In the genomic region with DNA sequence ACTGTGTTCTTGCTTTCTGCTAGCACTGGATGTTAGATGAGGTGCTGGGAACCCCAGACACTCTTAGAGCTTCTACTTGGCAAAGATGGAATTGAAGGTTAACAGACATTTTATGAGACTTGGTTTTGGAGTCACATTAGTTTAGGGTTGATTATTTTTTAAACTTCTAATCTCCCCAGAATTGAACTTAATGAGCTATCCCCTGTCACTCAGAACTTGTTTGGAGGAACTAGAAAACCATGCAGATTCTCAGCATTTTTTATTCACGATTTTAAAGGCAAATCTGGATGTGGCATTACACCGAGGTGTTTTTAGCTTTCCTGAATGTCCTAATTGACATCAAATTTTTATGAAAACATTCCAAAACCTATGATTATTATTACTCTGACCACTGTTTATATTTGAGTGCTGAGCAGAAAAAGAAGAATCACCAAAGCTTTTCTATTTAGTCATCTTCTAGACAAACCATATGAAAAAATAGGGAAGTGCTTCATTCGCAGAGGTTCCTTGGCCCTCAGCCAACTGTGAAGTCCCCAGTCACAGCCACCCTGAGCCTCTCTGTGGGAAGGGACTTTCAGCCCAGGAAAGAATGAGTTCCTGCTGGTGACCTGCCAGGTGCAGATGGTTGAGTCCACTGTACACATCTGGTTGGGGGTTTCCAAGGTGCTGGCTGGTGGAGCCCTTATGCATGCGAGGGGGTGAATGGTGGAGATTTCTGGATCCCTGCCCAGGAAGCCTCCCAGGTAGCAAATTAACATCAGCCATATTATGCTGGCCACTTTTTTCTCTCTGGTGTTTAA, we compare ENCODE assay signal across 9 cellular contexts.
DNase-seq lines count a peak whose midpoint lies in the region; ATAC-seq and TF ChIP-seq lines count a peak whose summit lies in the region.
"Had no signal": no experiment of that assay in that cellular context is flagged by ENCODE, and none has a peak within 500 bp of the region (broad histone marks: within the 10 kb centered on the region; RNA-seq: fewer than 3 reads in every experiment).

No MANE protein-coding gene starts in this region.

- H2BK5ac ChIP-seq in H9 (ENCODE audit: insufficient read length, low read length), result no peak overlapping the region

- no peak overlapping the region for H3K14ac ChIP-seq in H9 (ENCODE audit: insufficient read depth, low read length)

- no peak for TF ChIP-seq POLR2A in prostate gland (IDR thresholded peaks at IDR 0.05)

- H3K27ac ChIP-seq in colonic mucosa, result no peak overlapping the region
- no peak overlapping the region for H3K27ac ChIP-seq in H9 (ENCODE audit: insufficient read length, low read depth, low read length)
- no peak overlapping the region for H3K27ac ChIP-seq in prostate gland

- H4K91ac ChIP-seq in H9 (ENCODE audit: insufficient read length, low read depth, low read length), result no peak overlapping the region

- H3K4me2 ChIP-seq in H9 (ENCODE audit: insufficient read depth, insufficient read length, low read length), result no peak overlapping the region

- no peak overlapping the region for H2BK20ac ChIP-seq in H9 (ENCODE audit: low read depth, low read length, poor library complexity, severe bottlenecking)

- intact Hi-C loops in CD14-positive monocyte (cut with micrococcal nuclease), result no loop called here
- intact Hi-C loops in colonic mucosa (cut with DNase I), result no loop called here
- intact Hi-C loops in prostate gland (cut with DNase I), result no loop called here

- peaks cover under 1 to 3% (median 3%) of the 10 kb centered on the region in 3 donors for H3K27me3 Mint-ChIP-seq in CD14-positive monocyte (ENCODE audit: low read depth in 3 of 3)
- H3K27me3 Mint-ChIP-seq in H9 (ENCODE audit: low read depth), result no peaks in the 10 kb centered on the region; the same call in 1 of the 2 replicates

- H2AFZ ChIP-seq in H9 (ENCODE audit: low read length), result no peak overlapping the region

- H3K4ac ChIP-seq in H9 (ENCODE audit: low read depth, low read length), result no peak overlapping the region

- H2AK5ac ChIP-seq in H9 (ENCODE audit: insufficient read length, low read length), result no peak overlapping the region

- no peaks in the 10 kb centered on the region for H3K36me3 ChIP-seq in colonic mucosa
- H3K36me3 ChIP-seq in prostate gland, result no peaks in the 10 kb centered on the region

- no peaks in the 10 kb centered on the region for H3K36me3 Mint-ChIP-seq in CD14-positive monocyte
- peaks cover 0 to 6% (median 2%) of the 10 kb centered on the region in 3 experiments; a peak in 1 of 7 replicates for H3K36me3 Mint-ChIP-seq in H9 (ENCODE audit: insufficient read depth in 1 of 3, low read depth in 3 of 3)
- H3K36me3 Mint-ChIP-seq: activated naive CD4-positive, alpha-beta T cell treated with anti-CD3 and anti-CD28 coated beads, Interleukin-2, amount 50 U/mL, for 24 hours had no signal

- H3K27me3 ChIP-seq in colonic mucosa (no peaks in the 10 kb centered on the region), H9 (ENCODE audit: insufficient read depth, low read length) (no peaks in the 10 kb centered on the region), prostate gland (replicated peaks; ENCODE audit: insufficient read depth) (no peaks in the 10 kb centered on the region)

- DNase-seq in CD14-positive monocyte (ENCODE audit: low spot score), result peak; percentile 70
- peak; percentile 39 to 90 (median 66) for DNase-seq in NCI-H1417 (lab: John Stamatoyannopoulos, UW)
- DNase-seq in colonic mucosa, result peak; percentile 29
- no peak for DNase-seq in ACHN
- no peak for DNase-seq in H9
- no peak for DNase-seq in prostate gland (ENCODE audit: low spot score)

- H3K27ac Mint-ChIP-seq in CD14-positive monocyte (peak overlapping the region in 1 of 7 donors; percentile 11), H9 (no peak overlapping the region)
- H3K27ac Mint-ChIP-seq: activated naive CD4-positive, alpha-beta T cell treated with anti-CD3 and anti-CD28 coated beads, Interleukin-2, amount 50 U/mL, for 24 hours had no signal

- no peak overlapping the region for H3T11ph ChIP-seq in H9 (ENCODE audit: low read length)

- H3K4me3 ChIP-seq in colonic mucosa, result no peak overlapping the region
- no peak overlapping the region for H3K4me3 ChIP-seq in prostate gland

- H3K79me1 ChIP-seq in H9 (ENCODE audit: insufficient read depth, low read depth, low read length, poor library complexity, severe bottlenecking), result no peaks in the 10 kb centered on the region

- H3K4me1 ChIP-seq in colonic mucosa (no peaks in the 10 kb centered on the region), H9 (ENCODE audit: insufficient read depth, low read length) (peaks cover 6% of the 10 kb centered on the region; the same call in 1 of the 2 replicates), prostate gland (replicated peaks) (no peaks in the 10 kb centered on the region)

- H4K20me1 ChIP-seq in H9 (ENCODE audit: control insufficient read depth, insufficient read depth, insufficient read length), result no peaks in the 10 kb centered on the region

- TF ChIP-seq CTCF in CD14-positive monocyte (IDR thresholded peaks at IDR 0.05) (no peak), colonic mucosa (IDR thresholded peaks at IDR 0.05) (no peak), H9 (conservative IDR thresholded peaks at IDR 0.05) (no peak), prostate gland (IDR thresholded peaks at IDR 0.05) (no peak)

- no peak overlapping the region for H2BK120ac ChIP-seq in H9 (ENCODE audit: low read depth, low read length, poor library complexity, severe bottlenecking)

- H2BK15ac ChIP-seq in H9 (ENCODE audit: low read depth, low read length), result no peak overlapping the region

- H3K4me3 Mint-ChIP-seq in CD14-positive monocyte (no peak overlapping the region), H9 (no peak overlapping the region)
- H3K4me3 Mint-ChIP-seq: activated naive CD4-positive, alpha-beta T cell treated with anti-CD3 and anti-CD28 coated beads, Interleukin-2, amount 50 U/mL, for 24 hours had no signal

- H3K18ac ChIP-seq in H9 (ENCODE audit: insufficient read length, low read depth, low read length), result no peak overlapping the region

- no CpG with 5 or more reads among the region's 4 CpGs for WGBS in H9 (ENCODE audit: extremely low coverage, insufficient read length, low lambda C conversion rate)
- 29% methylated on average over 4 of the region's 4 CpGs for WGBS in prostate gland

- in situ Hi-C loops in ACHN (cut with HindIII; ENCODE audit: low pct_ligation_motif_present, low pct_unique_long_range_greater_than_20kb, low sequenced_read_pairs), result no loop called here

- H3K9me3 ChIP-seq in colonic mucosa, result no peaks in the 10 kb centered on the region
- H3K9me3 ChIP-seq in H9 (ENCODE audit: control insufficient read depth, low read depth, low read length), result no peaks in the 10 kb centered on the region
- H3K9me3 ChIP-seq in prostate gland, result no peaks in the 10 kb centered on the region

- H3K4me1 Mint-ChIP-seq in CD14-positive monocyte (peaks cover 8% of the 10 kb centered on the region), H9 (peaks cover 18 to 19% of the 10 kb centered on the region in 2 experiments)
- H3K4me1 Mint-ChIP-seq: activated naive CD4-positive, alpha-beta T cell treated with anti-CD3 and anti-CD28 coated beads, Interleukin-2, amount 50 U/mL, for 24 hours had no signal

- H4K5ac ChIP-seq in H9 (ENCODE audit: insufficient read length, low read depth, low read length), result no peak overlapping the region

- no peak overlapping the region for H3K56ac ChIP-seq in H9 (ENCODE audit: insufficient read length, low read depth, low read length)

- H3K9me3 Mint-ChIP-seq in CD14-positive monocyte, result peaks cover 0 to 2% (median 0%) of the 10 kb centered on the region in 7 donors
- peaks cover 6% of the 10 kb centered on the region in 2 experiments; a peak in 3 of 5 replicates for H3K9me3 Mint-ChIP-seq in H9
- H3K9me3 Mint-ChIP-seq: activated naive CD4-positive, alpha-beta T cell treated with anti-CD3 and anti-CD28 coated beads, Interleukin-2, amount 50 U/mL, for 24 hours had no signal

- ATAC-seq in GM18858 (IDR thresholded peaks at IDR 0.05; ENCODE audit: unreplicated experiment), result peak; percentile 76
- ATAC-seq in HG02870 (IDR thresholded peaks at IDR 0.05; ENCODE audit: unreplicated experiment), result peak; percentile 79

- H3K9ac ChIP-seq in colonic mucosa (ENCODE audit: low read depth in 2 of 2, low read length in 2 of 2), result no peak overlapping the region
- H3K9ac ChIP-seq in H9 (ENCODE audit: extremely low read depth, insufficient read length, low read length), result no peak overlapping the region

- H3K23me2 ChIP-seq in H9 (ENCODE audit: insufficient read length, low read depth, low read length, poor library complexity, severe bottlenecking), result no peaks in the 10 kb centered on the region

- H4K8ac ChIP-seq in H9 (replicated peaks; ENCODE audit: insufficient read length, low read depth, low read length), result no peak overlapping the region

- H3K23ac ChIP-seq in H9 (ENCODE audit: insufficient read length, low read depth, low read length), result no peak overlapping the region

- no peaks in the 10 kb centered on the region for H3K79me2 ChIP-seq in H9 (ENCODE audit: insufficient read depth, low read length)

- H2BK12ac ChIP-seq in H9 (ENCODE audit: insufficient read length, low read depth, low read length), result no peak overlapping the region

Comparison
In these comparisons a context has a peak if more than half of its experiments do, and no peak if none do; other contexts are left out.
1. DNase-seq: peak in CD14-positive monocyte (single experiment), NCI-H1417 (3 of 3) and colonic mucosa (single experiment); none in ACHN (single experiment), H9 (single experiment) and prostate gland (single experiment).